In the genomic region with DNA sequence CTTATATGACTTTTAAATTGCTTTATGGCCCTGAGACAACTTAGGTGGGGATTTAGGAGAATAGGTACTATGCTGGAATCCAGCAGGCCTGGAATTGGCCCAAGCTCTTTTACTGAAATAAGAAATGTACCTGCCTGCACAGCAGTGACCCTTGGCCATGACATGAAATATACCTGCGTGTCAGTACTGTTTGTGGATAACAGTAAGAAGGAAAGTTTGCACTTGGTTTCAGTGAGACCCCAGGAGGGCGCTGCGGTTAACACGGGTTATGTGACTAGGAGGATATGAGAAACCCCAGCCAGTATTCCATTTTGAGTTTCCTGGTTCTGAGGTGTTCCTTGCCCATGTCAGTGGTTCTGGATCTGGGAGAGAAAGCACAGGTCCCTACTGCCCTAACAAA, we compare ENCODE assay signal across 10 cellular contexts. TPM values are rescaled to one million over a fixed set of nuclear protein-coding genes. Genes with fewer than 3 reads are reported as not detected.
DNase-seq lines count a peak whose midpoint lies in the region; ATAC-seq lines count a peak whose summit lies in the region.
"Had no signal": no experiment of that assay in that cellular context is flagged by ENCODE, and none has a peak within 500 bp of the region (broad histone marks: within the 10 kb centered on the region; RNA-seq: fewer than 3 reads in every experiment).

No MANE protein-coding gene starts in this region.

- H3K27ac Mint-ChIP-seq in activated CD4-positive, alpha-beta T cell treated with anti-CD3 and anti-CD28 coated beads, Interleukin-2, amount 10 ng/mL, durations not matched to agents 24 days and 14 days: peak overlapping the region; percentile 86
- H3K27ac Mint-ChIP-seq in activated T-helper 1 cell treated with anti-CD3 and anti-CD28 coated beads, Interleukin-12 subunit alpha, Interleukin-12 subunit beta, Interleukin-2, Interleukin-4 antibody, amounts not matched to agents 30 ng/mL and 10 ng/mL and 1 ng/mL, durations not matched to agents 14 hours and 24 hours and 36 hours: peak overlapping the region; percentile 79

- peaks cover 6% of the 10 kb centered on the region for H3K36me3 Mint-ChIP-seq in activated CD4-positive, alpha-beta T cell treated with anti-CD3 and anti-CD28 coated beads, Interleukin-2, amount 10 ng/mL, durations not matched to agents 24 days and 14 days (ENCODE audit: low read depth)
- H3K36me3 Mint-ChIP-seq in activated T-helper 1 cell treated with anti-CD3 and anti-CD28 coated beads, Interleukin-12 subunit alpha, Interleukin-12 subunit beta, Interleukin-2, Interleukin-4 antibody, amounts not matched to agents 30 ng/mL and 10 ng/mL and 1 ng/mL, durations not matched to agents 14 hours and 24 hours and 36 hours (ENCODE audit: low read depth): peaks cover 2% of the 10 kb centered on the region

- DNase-seq in activated CD4-positive, alpha-beta T cell treated with anti-CD3 and anti-CD28 coated beads, Interleukin-2, amount 10 ng/mL, durations not matched to agents 24 days and 14 days: peak; percentile 63
- DNase-seq in activated CD4-positive, alpha-beta T cell treated with anti-CD3 and anti-CD28 coated beads, Interleukin-2, amount 50 U/mL, for 4 hours: no peak
- DNase-seq in activated T-helper 1 cell treated with anti-CD3 and anti-CD28 coated beads, Interleukin-12 subunit alpha, Interleukin-12 subunit beta, Interleukin-2, Interleukin-4 antibody, amounts not matched to agents 30 ng/mL and 10 ng/mL and 1 ng/mL, durations not matched to agents 14 hours and 24 hours and 36 hours (ENCODE audit: low spot score): peak; percentile 4
- peak; percentile 34 for DNase-seq in stimulated activated CD4-positive, alpha-beta T cell treated with anti-CD3 and anti-CD28 coated beads, Interleukin-4, amount 100 ng/mL, for 24 hours
- DNase-seq in hepatic stellate cell (ENCODE audit: low spot score): no peak
- no peak for DNase-seq in NCI-H2029 (lab: John Stamatoyannopoulos, UW)

- peak overlapping the region; percentile 83 for H3K4me3 Mint-ChIP-seq in activated CD4-positive, alpha-beta T cell treated with anti-CD3 and anti-CD28 coated beads, Interleukin-2, amount 10 ng/mL, durations not matched to agents 24 days and 14 days
- peak overlapping the region; percentile 82 for H3K4me3 Mint-ChIP-seq in activated T-helper 1 cell treated with anti-CD3 and anti-CD28 coated beads, Interleukin-12 subunit alpha, Interleukin-12 subunit beta, Interleukin-2, Interleukin-4 antibody, amounts not matched to agents 30 ng/mL and 10 ng/mL and 1 ng/mL, durations not matched to agents 14 hours and 24 hours and 36 hours

- ATAC-seq in HG02884 (IDR thresholded peaks at IDR 0.05; ENCODE audit: unreplicated experiment) (peak; percentile 39), HG02973 (IDR thresholded peaks at IDR 0.05; ENCODE audit: unreplicated experiment) (no peak)
- ATAC-seq: A549, sciatic nerve had no signal

- no peaks in the 10 kb centered on the region for H3K27me3 Mint-ChIP-seq in activated CD4-positive, alpha-beta T cell treated with anti-CD3 and anti-CD28 coated beads, Interleukin-2, amount 10 ng/mL, durations not matched to agents 24 days and 14 days
- H3K27me3 Mint-ChIP-seq in activated T-helper 1 cell treated with anti-CD3 and anti-CD28 coated beads, Interleukin-12 subunit alpha, Interleukin-12 subunit beta, Interleukin-2, Interleukin-4 antibody, amounts not matched to agents 30 ng/mL and 10 ng/mL and 1 ng/mL, durations not matched to agents 14 hours and 24 hours and 36 hours (ENCODE audit: insufficient read depth): no peaks in the 10 kb centered on the region

- no peaks in the 10 kb centered on the region for H3K9me3 Mint-ChIP-seq in activated CD4-positive, alpha-beta T cell treated with anti-CD3 and anti-CD28 coated beads, Interleukin-2, amount 10 ng/mL, durations not matched to agents 24 days and 14 days
- H3K9me3 Mint-ChIP-seq in activated T-helper 1 cell treated with anti-CD3 and anti-CD28 coated beads, Interleukin-12 subunit alpha, Interleukin-12 subunit beta, Interleukin-2, Interleukin-4 antibody, amounts not matched to agents 30 ng/mL and 10 ng/mL and 1 ng/mL, durations not matched to agents 14 hours and 24 hours and 36 hours: no peaks in the 10 kb centered on the region

- H3K4me1 Mint-ChIP-seq in activated CD4-positive, alpha-beta T cell treated with anti-CD3 and anti-CD28 coated beads, Interleukin-2, amount 10 ng/mL, durations not matched to agents 24 days and 14 days: peaks cover 67% of the 10 kb centered on the region
- peaks cover 88% of the 10 kb centered on the region for H3K4me1 Mint-ChIP-seq in activated T-helper 1 cell treated with anti-CD3 and anti-CD28 coated beads, Interleukin-12 subunit alpha, Interleukin-12 subunit beta, Interleukin-2, Interleukin-4 antibody, amounts not matched to agents 30 ng/mL and 10 ng/mL and 1 ng/mL, durations not matched to agents 14 hours and 24 hours and 36 hours (ENCODE audit: low read depth)

- intact Hi-C loops in activated CD4-positive, alpha-beta T cell treated with anti-CD3 and anti-CD28 coated beads, Interleukin-2, amount 10 ng/mL, durations not matched to agents 24 days and 14 days (cut with micrococcal nuclease): loop anchor here (2.0 to 10.0 kb wide), 4 partner anchors 27 to 369 kb away; no protein-coding TSS in a partner anchor
- intact Hi-C loops in activated T-helper 1 cell treated with anti-CD3 and anti-CD28 coated beads, Interleukin-12 subunit alpha, Interleukin-12 subunit beta, Interleukin-2, Interleukin-4 antibody, amounts not matched to agents 30 ng/mL and 10 ng/mL and 1 ng/mL, durations not matched to agents 14 hours and 24 hours and 36 hours (cut with micrococcal nuclease): loop anchor here (2.0 to 10.0 kb wide), 5 partner anchors 121 to 1069 kb away; partner anchors contain the start of gene IDS

RNA-seq across cellular contexts. Expression of gene MTM1, which starts 5.3 kb away (rescaled TPM):
- total RNA-seq in activated CD4-positive, alpha-beta T cell treated with anti-CD3 and anti-CD28 coated beads, Interleukin-2, amount 10 ng/mL, durations not matched to agents 24 days and 14 days: 18.2 and 23.7 TPM in 2 replicates
- total RNA-seq in activated T-helper 1 cell treated with anti-CD3 and anti-CD28 coated beads, Interleukin-12 subunit alpha, Interleukin-12 subunit beta, Interleukin-2, Interleukin-4 antibody, amounts not matched to agents 30 ng/mL and 10 ng/mL and 1 ng/mL, durations not matched to agents 14 hours and 24 hours and 36 hours: 24.1 and 24.3 TPM in 2 replicates

Comparison
In these comparisons a context has a peak if more than half of its experiments do, and no peak if none do; other contexts are left out.
1. DNase-seq: peak in activated CD4-positive, alpha-beta T cell treated with anti-CD3 and anti-CD28 coated beads, Interleukin-2, amount 10 ng/mL, durations not matched to agents 24 days and 14 days (single experiment), activated T-helper 1 cell treated with anti-CD3 and anti-CD28 coated beads, Interleukin-12 subunit alpha, Interleukin-12 subunit beta, Interleukin-2, Interleukin-4 antibody, amounts not matched to agents 30 ng/mL and 10 ng/mL and 1 ng/mL, durations not matched to agents 14 hours and 24 hours and 36 hours (single experiment) and stimulated activated CD4-positive, alpha-beta T cell treated with anti-CD3 and anti-CD28 coated beads, Interleukin-4, amount 100 ng/mL, for 24 hours (single experiment); none in activated CD4-positive, alpha-beta T cell treated with anti-CD3 and anti-CD28 coated beads, Interleukin-2, amount 50 U/mL, for 4 hours (0 of 2), hepatic stellate cell (single experiment) and NCI-H2029 (single experiment).